9 cellular contexts compared by ENCODE assay signal in genomic region chr18:49041677-49042570, GRCh38.
DNase-seq lines count a peak whose midpoint lies in the region; ATAC-seq and FAIRE-seq lines count a peak whose summit lies in the region.
"Had no signal": no experiment of that assay in that cellular context is flagged by ENCODE, and none has a peak within 500 bp of the region (broad histone marks: within the 10 kb centered on the region; RNA-seq: fewer than 3 reads in every experiment).

No MANE protein-coding gene starts in this region.

- ATAC-seq in Right ventricle myocardium inferior = peak; percentile 75
- ATAC-seq in left ventricle myocardium superior = peak; percentile 85
- no peak for ATAC-seq in HG03460 (IDR thresholded peaks at IDR 0.05; ENCODE audit: unreplicated experiment)

- H3K4me1 Mint-ChIP-seq in activated naive CD4-positive, alpha-beta T cell treated with anti-CD3 and anti-CD28 coated beads for 36 hours (ENCODE audit: low read depth) = no peaks in the 10 kb centered on the region

- FAIRE-seq in frontal cortex (lab: Jason Lieb, UNC) = no peak
- FAIRE-seq: colon had no signal

- no peak overlapping the region for H3K4me3 Mint-ChIP-seq in activated naive CD4-positive, alpha-beta T cell treated with anti-CD3 and anti-CD28 coated beads for 36 hours

- no peak for DNase-seq in Right ventricle myocardium inferior (ENCODE audit: missing footprints)
- DNase-seq in cardiac septum (ENCODE audit: low spot score) = no peak
- peak; percentile 11 for DNase-seq in NCI-H460 (ENCODE audit: extremely low read depth, low read depth)
- peak; percentile 46 for DNase-seq in activated naive CD4-positive, alpha-beta T cell treated with anti-CD3 and anti-CD28 coated beads for 36 hours
- peak; percentile 67 for DNase-seq in left ventricle myocardium superior
- DNase-seq in stimulated activated CD4-positive, alpha-beta T cell treated with anti-CD3 and anti-CD28 coated beads, Interleukin-2, amount 100 ng/mL, for 24 hours = peak; percentile 25 to 40
- no peak for DNase-seq in frontal cortex (ENCODE audit: low spot score in 2 of 2)

- intact Hi-C loops in Right ventricle myocardium inferior (cut with DNase I) = loop anchor here (2.0 to 5.0 kb wide), 3 partner anchors 89 to 365 kb away; no protein-coding TSS in a partner anchor
- intact Hi-C loops in cardiac septum (cut with DNase I) = loop anchor here (5.0 to 10.0 kb wide), 2 partner anchors 257 to 365 kb away; no protein-coding TSS in a partner anchor
- intact Hi-C loops in activated naive CD4-positive, alpha-beta T cell treated with anti-CD3 and anti-CD28 coated beads for 36 hours (cut with micrococcal nuclease) = no loop called here
- intact Hi-C loops in left ventricle myocardium superior (cut with micrococcal nuclease) = loop anchor here (10.0 kb wide), 1 partner anchor 67 kb away; no protein-coding TSS in a partner anchor

- H3K27ac Mint-ChIP-seq in activated naive CD4-positive, alpha-beta T cell treated with anti-CD3 and anti-CD28 coated beads for 36 hours = no peak overlapping the region

- CTCF ChIA-PET in activated naive CD4-positive, alpha-beta T cell treated with anti-CD3 and anti-CD28 coated beads for 36 hours (lab: Charles Lee) = interaction anchor here (0.8 to 1.3 kb wide), 5 partner anchors 10 to 407 kb away, joined by 3 to 5 read pairs (median 3); no protein-coding TSS in a partner anchor

- H3K27me3 Mint-ChIP-seq in activated naive CD4-positive, alpha-beta T cell treated with anti-CD3 and anti-CD28 coated beads for 36 hours (ENCODE audit: low read depth) = no peaks in the 10 kb centered on the region

- peaks cover 20% of the 10 kb centered on the region for H3K9me3 Mint-ChIP-seq in activated naive CD4-positive, alpha-beta T cell treated with anti-CD3 and anti-CD28 coated beads for 36 hours

- H3K36me3 Mint-ChIP-seq in activated naive CD4-positive, alpha-beta T cell treated with anti-CD3 and anti-CD28 coated beads for 36 hours (ENCODE audit: low read depth) = peaks cover 41% of the 10 kb centered on the region

Comparison
In these comparisons a context has a peak if more than half of its experiments do, and no peak if none do; other contexts are left out.
1. DNase-seq: peak in NCI-H460 (single experiment), activated naive CD4-positive, alpha-beta T cell treated with anti-CD3 and anti-CD28 coated beads for 36 hours (single experiment), left ventricle myocardium superior (single experiment) and stimulated activated CD4-positive, alpha-beta T cell treated with anti-CD3 and anti-CD28 coated beads, Interleukin-2, amount 100 ng/mL, for 24 hours (2 of 2); none in Right ventricle myocardium inferior (single experiment), cardiac septum (single experiment) and frontal cortex (0 of 2).